24 cellular contexts compared by ENCODE assay signal in the genomic region with DNA sequence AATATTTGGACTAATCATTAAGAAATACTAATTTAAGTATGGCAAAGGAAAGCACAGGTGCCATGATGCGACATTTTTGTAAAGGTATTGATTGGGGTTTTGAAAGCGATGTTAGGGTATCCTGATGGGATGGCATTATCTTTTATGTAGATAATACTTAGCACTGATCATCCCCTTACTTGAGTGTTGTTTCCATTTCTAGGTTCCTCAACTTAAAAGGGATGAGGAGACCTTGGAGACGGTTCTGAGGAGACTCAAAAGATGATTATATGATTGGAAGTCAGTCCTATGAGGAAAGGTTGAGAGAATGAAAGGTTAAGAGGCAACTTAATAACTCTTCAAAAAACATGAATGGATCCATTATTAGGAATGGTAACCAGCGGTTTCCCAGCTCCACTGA. TPM values are rescaled to one million over a fixed set of nuclear protein-coding genes. Genes with fewer than 3 reads are reported as not detected.
A peak's percentile ranks its signal among the peaks of the same experiment; 100 is the strongest.
DNase-seq lines count a peak whose midpoint lies in the region; ATAC-seq and TF ChIP-seq lines count a peak whose summit lies in the region.
"Had no signal": no experiment of that assay in that cellular context is flagged by ENCODE, and none has a peak within 500 bp of the region (broad histone marks: within the 10 kb centered on the region; RNA-seq: fewer than 3 reads in every experiment).

No MANE protein-coding gene starts in this region.

- no peak for TF ChIP-seq CTCF in left lung (IDR thresholded peaks at IDR 0.05)

- no peak for ATAC-seq in memory B cell (ENCODE audit: low read depth)
- ATAC-seq in GM19035 (IDR thresholded peaks at IDR 0.05; ENCODE audit: unreplicated experiment): no peak
- no peak for ATAC-seq in left lung
- ATAC-seq in GM21825 (IDR thresholded peaks at IDR 0.05; ENCODE audit: unreplicated experiment): no peak
- ATAC-seq: left cardiac atrium, Right ventricle myocardium inferior, WTC11 had no signal

- H3K4me1 Mint-ChIP-seq in activated T-cell treated with anti-CD3 and anti-CD28 coated beads, Interleukin-2, amount 50 U/mL, for 24 hours (ENCODE audit: low read depth): peaks cover 81% of the 10 kb centered on the region
- H3K4me1 Mint-ChIP-seq in IgD-negative memory B cell (peaks cover 48 to 67% (median 57%) of the 10 kb centered on the region in 3 donors), memory B cell (peaks cover 44% of the 10 kb centered on the region)
- H3K4me1 Mint-ChIP-seq in activated T-helper 1 cell treated with anti-CD3 and anti-CD28 coated beads, Interleukin-12 subunit alpha, Interleukin-12 subunit beta, Interleukin-2, Interleukin-4 antibody, amounts not matched to agents 30 ng/mL and 10 ng/mL and 1 ng/mL, durations not matched to agents 14 hours and 24 hours and 36 hours (ENCODE audit: low read depth): peaks cover 76% of the 10 kb centered on the region

- no peaks in the 10 kb centered on the region for H3K27me3 Mint-ChIP-seq in activated T-cell treated with anti-CD3 and anti-CD28 coated beads, Interleukin-2, amount 50 U/mL, for 24 hours
- no peaks in the 10 kb centered on the region for H3K27me3 Mint-ChIP-seq in IgD-negative memory B cell
- H3K27me3 Mint-ChIP-seq in activated T-helper 1 cell treated with anti-CD3 and anti-CD28 coated beads, Interleukin-12 subunit alpha, Interleukin-12 subunit beta, Interleukin-2, Interleukin-4 antibody, amounts not matched to agents 30 ng/mL and 10 ng/mL and 1 ng/mL, durations not matched to agents 14 hours and 24 hours and 36 hours (ENCODE audit: insufficient read depth): no peaks in the 10 kb centered on the region
- no peaks in the 10 kb centered on the region for H3K27me3 Mint-ChIP-seq in memory B cell
- H3K27me3 Mint-ChIP-seq: progenitor cell of endocrine pancreas had no signal

- no peaks in the 10 kb centered on the region for H3K27me3 ChIP-seq in left lung
- H3K27me3 ChIP-seq: hepatocyte, right lobe of liver had no signal

- peaks cover 0 to 38% of the 10 kb centered on the region in 2 donors for H3K4me1 ChIP-seq in left lung

- no peak overlapping the region for H3K4me3 ChIP-seq in left lung
- H3K4me3 ChIP-seq: hepatocyte, right lobe of liver had no signal

- no peaks in the 10 kb centered on the region for H3K36me3 ChIP-seq in left lung

- H3K4me3 Mint-ChIP-seq in activated T-cell treated with anti-CD3 and anti-CD28 coated beads, Interleukin-2, amount 50 U/mL, for 24 hours: peak overlapping the region; percentile 32
- H3K4me3 Mint-ChIP-seq in IgD-negative memory B cell: peak overlapping the region in 1 of 4 donors; percentile 45
- H3K4me3 Mint-ChIP-seq in activated T-helper 1 cell treated with anti-CD3 and anti-CD28 coated beads, Interleukin-12 subunit alpha, Interleukin-12 subunit beta, Interleukin-2, Interleukin-4 antibody, amounts not matched to agents 30 ng/mL and 10 ng/mL and 1 ng/mL, durations not matched to agents 14 hours and 24 hours and 36 hours: peak overlapping the region; percentile 30
- H3K4me3 Mint-ChIP-seq in memory B cell: no peak overlapping the region
- H3K4me3 Mint-ChIP-seq: H9, WTC11 had no signal

- DNase-seq in activated T-cell treated with anti-CD3 and anti-CD28 coated beads, Interleukin-2, amount 50 U/mL, for 24 hours: no peak
- no peak for DNase-seq in activated T-cell treated with anti-CD3 and anti-CD28 coated beads, Interleukin-2, amount 50 U/mL, for 48 hours
- no peak for DNase-seq in activated T-helper 1 cell treated with anti-CD3 and anti-CD28 coated beads, Interleukin-12 subunit alpha, Interleukin-12 subunit beta, Interleukin-2, Interleukin-4 antibody, amounts not matched to agents 30 ng/mL and 10 ng/mL and 1 ng/mL, durations not matched to agents 14 hours and 24 hours and 36 hours (ENCODE audit: low spot score)
- DNase-seq in memory B cell (ENCODE audit: low spot score in 2 of 2): no peak
- DNase-seq in left lung: no peak
- DNase-seq: caudate nucleus; dermis blood vessel endothelial cell; DMS79 treated with DMSO at 0.1 percent for 48 hours; GF-D8; H9; left cardiac atrium; mesenchymal stem cell; MV-4-11; NCI-H1436 treated with DMSO at 0.1 percent for 48 hours; NCI-H446 treated with DMSO at 0.1 percent for 48 hours; right lobe of liver; stimulated activated CD4-positive, alpha-beta T cell treated with anti-CD3 and anti-CD28 coated beads, Interleukin-4, amount 100 ng/mL, for 1 hour had no signal

- H3K36me3 Mint-ChIP-seq in activated T-cell treated with anti-CD3 and anti-CD28 coated beads, Interleukin-2, amount 50 U/mL, for 24 hours (ENCODE audit: low read depth): peaks cover 76% of the 10 kb centered on the region
- H3K36me3 Mint-ChIP-seq in IgD-negative memory B cell (no peaks in the 10 kb centered on the region), memory B cell (peaks cover 20% of the 10 kb centered on the region)
- H3K36me3 Mint-ChIP-seq in activated T-helper 1 cell treated with anti-CD3 and anti-CD28 coated beads, Interleukin-12 subunit alpha, Interleukin-12 subunit beta, Interleukin-2, Interleukin-4 antibody, amounts not matched to agents 30 ng/mL and 10 ng/mL and 1 ng/mL, durations not matched to agents 14 hours and 24 hours and 36 hours (ENCODE audit: low read depth): peaks cover 29% of the 10 kb centered on the region

- intact Hi-C loops in activated T-helper 1 cell treated with anti-CD3 and anti-CD28 coated beads, Interleukin-12 subunit alpha, Interleukin-12 subunit beta, Interleukin-2, Interleukin-4 antibody, amounts not matched to agents 30 ng/mL and 10 ng/mL and 1 ng/mL, durations not matched to agents 14 hours and 24 hours and 36 hours (cut with micrococcal nuclease): no loop called here
- intact Hi-C loops in left lung (cut with DNase I): no loop called here

- no peak overlapping the region for H3K27ac ChIP-seq in left lung
- H3K27ac ChIP-seq: hepatocyte, right lobe of liver had no signal

- peak overlapping the region; percentile 82 for H3K27ac Mint-ChIP-seq in activated T-cell treated with anti-CD3 and anti-CD28 coated beads, Interleukin-2, amount 50 U/mL, for 24 hours
- H3K27ac Mint-ChIP-seq in IgD-negative memory B cell (peak overlapping the region; percentile 22 to 45 (median 27)), memory B cell (peak overlapping the region; percentile 29)
- H3K27ac Mint-ChIP-seq in activated T-helper 1 cell treated with anti-CD3 and anti-CD28 coated beads, Interleukin-12 subunit alpha, Interleukin-12 subunit beta, Interleukin-2, Interleukin-4 antibody, amounts not matched to agents 30 ng/mL and 10 ng/mL and 1 ng/mL, durations not matched to agents 14 hours and 24 hours and 36 hours: no peak overlapping the region
- H3K27ac Mint-ChIP-seq: progenitor cell of endocrine pancreas, WTC11 had no signal

- H3K9me3 Mint-ChIP-seq in activated T-cell treated with anti-CD3 and anti-CD28 coated beads, Interleukin-2, amount 50 U/mL, for 24 hours: no peaks in the 10 kb centered on the region
- H3K9me3 Mint-ChIP-seq in IgD-negative memory B cell (no peaks in the 10 kb centered on the region), memory B cell (no peaks in the 10 kb centered on the region)
- no peaks in the 10 kb centered on the region for H3K9me3 Mint-ChIP-seq in activated T-helper 1 cell treated with anti-CD3 and anti-CD28 coated beads, Interleukin-12 subunit alpha, Interleukin-12 subunit beta, Interleukin-2, Interleukin-4 antibody, amounts not matched to agents 30 ng/mL and 10 ng/mL and 1 ng/mL, durations not matched to agents 14 hours and 24 hours and 36 hours
- H3K9me3 Mint-ChIP-seq: H9, WTC11 had no signal

- no peaks in the 10 kb centered on the region for H3K9me3 ChIP-seq in left lung
- H3K9me3 ChIP-seq: right lobe of liver had no signal

RNA-seq across cellular contexts. Expression of gene KMT2A, which starts 11.1 kb away (rescaled TPM):
- 23.6 TPM for polyA plus RNA-seq in IgD-negative memory B cell
- total RNA-seq in activated T-helper 1 cell treated with anti-CD3 and anti-CD28 coated beads, Interleukin-12 subunit alpha, Interleukin-12 subunit beta, Interleukin-2, Interleukin-4 antibody, amounts not matched to agents 30 ng/mL and 10 ng/mL and 1 ng/mL, durations not matched to agents 14 hours and 24 hours and 36 hours: 78.4 and 87.8 TPM in 2 replicates
- total RNA-seq in left lung: 10 to 100 TPM; 45.8 to 52.9 TPM

RNA-seq across cellular contexts. Expression of gene ATP5MG, which starts 46.0 kb away (rescaled TPM):
- 547 TPM for polyA plus RNA-seq in IgD-negative memory B cell
- 205 and 216 TPM in 2 replicates for total RNA-seq in activated T-helper 1 cell treated with anti-CD3 and anti-CD28 coated beads, Interleukin-12 subunit alpha, Interleukin-12 subunit beta, Interleukin-2, Interleukin-4 antibody, amounts not matched to agents 30 ng/mL and 10 ng/mL and 1 ng/mL, durations not matched to agents 14 hours and 24 hours and 36 hours
- total RNA-seq in left lung: 100 to 1,000 TPM; 151 to 155 TPM
